16 cellular contexts compared by ENCODE assay signal in the genomic region with DNA sequence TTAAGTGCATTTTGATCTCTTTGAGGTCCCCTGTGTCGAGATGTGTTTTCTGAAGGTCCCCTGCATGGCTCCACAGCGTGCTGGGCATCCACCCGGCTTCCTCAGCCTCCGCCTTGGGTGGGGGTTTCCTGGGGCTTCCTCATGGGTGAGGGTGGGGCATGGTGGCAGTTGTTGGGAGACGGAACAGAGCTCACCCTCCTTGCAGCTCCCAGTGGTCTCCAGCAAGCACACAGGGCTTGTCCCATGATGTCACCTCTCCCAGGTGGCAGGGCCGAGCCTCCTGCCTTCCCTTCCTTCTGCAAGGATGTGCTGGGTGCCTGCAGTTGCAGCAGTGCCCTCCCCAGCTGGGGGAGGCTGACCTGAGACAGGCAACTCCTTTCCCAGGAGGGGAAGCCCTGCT. TPM values are rescaled to one million over a fixed set of nuclear protein-coding genes. Genes with fewer than 3 reads are reported as not detected.
"Had no signal": no experiment of that assay in that cellular context is flagged by ENCODE, and none has a peak within 500 bp of the region (broad histone marks: within the 10 kb centered on the region; RNA-seq: fewer than 3 reads in every experiment).

No MANE protein-coding gene starts in this region.

RNA-seq across cellular contexts. Expression of gene KCNJ18, which starts 13.4 kb away (rescaled TPM):
- total RNA-seq: activated B cell treated with CpG ODN at 0.5 μM for 24 hours; activated CD4-positive, alpha-beta memory T cell treated with anti-CD3 and anti-CD28 coated beads for 36 hours; activated CD4-positive, alpha-beta T cell treated with anti-CD3 and anti-CD28 coated beads, Interleukin-2, amount 10 ng/mL, durations not matched to agents 24 days and 14 days; activated CD8-positive, alpha-beta memory T cell treated with anti-CD3 and anti-CD28 coated beads for 36 hours; activated CD8-positive, alpha-beta T cell treated with anti-CD3 and anti-CD28 coated beads for 36 hours; activated naive CD4-positive, alpha-beta T cell treated with anti-CD3 and anti-CD28 coated beads for 36 hours; activated naive CD4-positive, alpha-beta T cell treated with anti-CD3 and anti-CD28 coated beads, Interleukin-2, amount 50 U/mL, for 72 hours; activated T-cell treated with anti-CD3 and anti-CD28 coated beads, Interleukin-2, amount 50 U/mL, for 4 hours; activated T-cell treated with anti-CD3 and anti-CD28 coated beads, Interleukin-2, amount 50 U/mL, for 72 hours; activated T-helper 1 cell treated with anti-CD3 and anti-CD28 coated beads, Interleukin-12 subunit alpha, Interleukin-12 subunit beta, Interleukin-2, Interleukin-4 antibody, amounts not matched to agents 30 ng/mL and 10 ng/mL and 1 ng/mL, durations not matched to agents 14 hours and 24 hours and 36 hours; activated T-helper 17 cell treated with anti-CD3 and anti-CD28 coated beads, Interleukin-2, amount 50 U/mL, for 72 hours; adrenal gland; aorta; astrocyte; body of pancreas; breast epithelium had no signal
